Comparison of ENCODE assay signal across 8 cellular contexts in the genomic region with DNA sequence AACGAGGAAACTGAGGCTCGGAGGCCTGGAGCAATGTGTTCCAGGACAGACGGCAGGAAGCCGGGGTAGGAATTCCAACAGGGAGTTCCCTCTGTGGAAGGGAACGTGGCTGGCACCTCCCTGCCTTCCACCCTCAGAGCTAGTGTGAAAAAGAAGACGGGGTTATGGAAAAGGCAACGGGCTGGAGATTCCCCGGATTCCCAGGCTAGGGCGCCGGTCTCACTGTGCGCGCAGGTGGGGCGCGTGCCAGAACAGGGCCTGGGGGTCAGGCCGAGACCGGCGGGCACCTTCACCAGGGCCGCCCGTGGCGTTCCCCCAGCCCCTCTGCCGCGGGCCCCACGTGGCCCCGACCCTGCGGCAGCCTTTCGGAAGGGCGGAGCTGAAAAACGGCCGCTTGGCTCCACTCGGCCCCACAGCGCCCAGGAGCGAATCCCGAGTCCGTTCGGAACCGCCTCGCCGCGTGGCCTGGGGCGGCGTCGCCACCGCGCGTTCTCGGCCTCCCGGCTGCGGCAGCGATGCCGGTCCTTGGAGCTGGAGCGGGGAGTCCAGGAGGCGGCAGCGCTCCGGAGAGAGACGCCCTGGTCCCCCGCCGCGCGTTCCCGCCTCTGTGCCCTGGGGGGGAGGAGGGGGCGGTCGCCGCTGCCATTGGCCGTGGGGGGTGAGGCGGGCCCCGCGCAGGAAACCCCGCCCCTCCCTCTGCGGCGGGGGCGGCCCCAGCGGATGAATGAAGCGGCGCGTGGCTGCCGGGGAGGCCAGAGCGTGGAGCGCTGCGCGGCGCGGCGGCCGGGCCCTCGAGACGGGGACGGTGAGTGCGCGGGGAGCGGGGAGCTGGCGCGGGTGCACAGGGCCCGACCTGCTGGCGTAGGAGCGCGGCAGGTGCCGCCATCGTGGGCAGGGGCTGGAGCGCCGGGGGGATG. TPM values are rescaled to one million over a fixed set of nuclear protein-coding genes. Genes with fewer than 3 reads are reported as not detected.
DNase-seq lines count a peak whose midpoint lies in the region; ATAC-seq and TF ChIP-seq lines count a peak whose summit lies in the region.

A gene with protein sequence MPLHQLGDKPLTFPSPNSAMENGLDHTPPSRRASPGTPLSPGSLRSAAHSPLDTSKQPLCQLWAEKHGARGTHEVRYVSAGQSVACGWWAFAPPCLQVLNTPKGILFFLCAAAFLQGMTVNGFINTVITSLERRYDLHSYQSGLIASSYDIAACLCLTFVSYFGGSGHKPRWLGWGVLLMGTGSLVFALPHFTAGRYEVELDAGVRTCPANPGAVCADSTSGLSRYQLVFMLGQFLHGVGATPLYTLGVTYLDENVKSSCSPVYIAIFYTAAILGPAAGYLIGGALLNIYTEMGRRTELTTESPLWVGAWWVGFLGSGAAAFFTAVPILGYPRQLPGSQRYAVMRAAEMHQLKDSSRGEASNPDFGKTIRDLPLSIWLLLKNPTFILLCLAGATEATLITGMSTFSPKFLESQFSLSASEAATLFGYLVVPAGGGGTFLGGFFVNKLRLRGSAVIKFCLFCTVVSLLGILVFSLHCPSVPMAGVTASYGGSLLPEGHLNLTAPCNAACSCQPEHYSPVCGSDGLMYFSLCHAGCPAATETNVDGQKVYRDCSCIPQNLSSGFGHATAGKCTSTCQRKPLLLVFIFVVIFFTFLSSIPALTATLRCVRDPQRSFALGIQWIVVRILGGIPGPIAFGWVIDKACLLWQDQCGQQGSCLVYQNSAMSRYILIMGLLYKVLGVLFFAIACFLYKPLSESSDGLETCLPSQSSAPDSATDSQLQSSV (plus strand): TSS at position 755 of the 917 bp plus-strand sequence. CDS start 13,952 bp downstream, outside the sequence.

- H3K36me3 Mint-ChIP-seq in stimulated activated effector memory CD8-positive, alpha-beta T cell treated with anti-CD3 and anti-CD28 coated beads, Interleukin-12 subunit alpha, Interleukin-12 subunit beta, amount 100 ng/mL, for 72 hours, result peaks cover 13% of the 10 kb centered on the region

- peak within 1 kb of the TSS; percentile 76 for H3K9ac ChIP-seq in NT2/D1 (ENCODE audit: insufficient read length, low read depth)
- H3K9ac ChIP-seq in muscle layer of colon (ENCODE audit: low read length), result no peak within 1 kb of the TSS

- TF ChIP-seq CTCF in BE2C (IDR thresholded peaks at IDR 0.05; ENCODE audit: low read depth, low read length) (no peak), epithelial cell of proximal tubule (conservative IDR thresholded peaks at IDR 0.05; ENCODE audit: low read depth, low read length) (no peak)

- peaks cover 9% of the 10 kb centered on the region for H3K4me1 Mint-ChIP-seq in stimulated activated effector memory CD8-positive, alpha-beta T cell treated with anti-CD3 and anti-CD28 coated beads, Interleukin-12 subunit alpha, Interleukin-12 subunit beta, amount 100 ng/mL, for 72 hours

- H3K4me3 ChIP-seq in BE2C (ENCODE audit: low read depth, low read length) (peak within 1 kb of the TSS; percentile 83), NT2/D1 (ENCODE audit: insufficient read length, low read depth) (peak within 1 kb of the TSS; percentile 54), epithelial cell of proximal tubule (ENCODE audit: low read depth, low read length) (peak within 1 kb of the TSS; percentile 91), muscle layer of colon (ENCODE audit: low read depth in 1 of 2, low read length in 2 of 2) (peak within 1 kb of the TSS; percentile 41 to 57)

- DNase-seq in BE2C, result peak; percentile 93
- DNase-seq in NT2/D1 (ENCODE audit: low read depth, low spot score), result no peak
- DNase-seq in activated CD8-positive, alpha-beta memory T cell treated with anti-CD3 and anti-CD28 coated beads, Interleukin-2, amount 50 U/mL, for 48 hours, result peak; percentile 92
- no peak for DNase-seq in epithelial cell of proximal tubule (ENCODE audit: low read depth)
- peak; percentile 81 to 92 for DNase-seq in stimulated activated effector memory CD8-positive, alpha-beta T cell treated with anti-CD3 and anti-CD28 coated beads, Interleukin-12 subunit alpha, Interleukin-12 subunit beta, amount 100 ng/mL, for 72 hours (ENCODE audit: low spot score in 2 of 2)

- H3K27ac ChIP-seq in muscle layer of colon (ENCODE audit: low read depth, low read length), result no peak within 1 kb of the TSS

- H3K9me3 ChIP-seq in BE2C (no peaks in the 10 kb centered on the region), NT2/D1 (ENCODE audit: insufficient read depth, low read length) (no peaks in the 10 kb centered on the region), muscle layer of colon (ENCODE audit: low read length) (no peaks in the 10 kb centered on the region)

- H3K4me1 ChIP-seq in BE2C (peaks cover 6% of the 10 kb centered on the region), NT2/D1 (ENCODE audit: insufficient read depth, insufficient read length) (peaks cover 22% of the 10 kb centered on the region), muscle layer of colon (ENCODE audit: insufficient read depth, low read length) (peaks cover 16% of the 10 kb centered on the region)

- H3K27me3 ChIP-seq in BE2C, result no peaks in the 10 kb centered on the region
- H3K27me3 ChIP-seq in NT2/D1 (ENCODE audit: insufficient read depth, insufficient read length), result peaks cover 99% of the 10 kb centered on the region
- peaks cover 9 to 58% of the 10 kb centered on the region in 2 donors for H3K27me3 ChIP-seq in muscle layer of colon (ENCODE audit: control insufficient read depth in 1 of 2, insufficient read depth in 2 of 2, low read length in 2 of 2)

- peak within 1 kb of the TSS; percentile 71 for H3K4me3 Mint-ChIP-seq in stimulated activated effector memory CD8-positive, alpha-beta T cell treated with anti-CD3 and anti-CD28 coated beads, Interleukin-12 subunit alpha, Interleukin-12 subunit beta, amount 100 ng/mL, for 72 hours

- peak within 1 kb of the TSS; percentile 40 for H3K27ac Mint-ChIP-seq in stimulated activated effector memory CD8-positive, alpha-beta T cell treated with anti-CD3 and anti-CD28 coated beads, Interleukin-12 subunit alpha, Interleukin-12 subunit beta, amount 100 ng/mL, for 72 hours

- no peaks in the 10 kb centered on the region for H3K9me3 Mint-ChIP-seq in stimulated activated effector memory CD8-positive, alpha-beta T cell treated with anti-CD3 and anti-CD28 coated beads, Interleukin-12 subunit alpha, Interleukin-12 subunit beta, amount 100 ng/mL, for 72 hours

- H3K36me3 ChIP-seq in BE2C (0 out of 2 replicates have a peak, but pooled peaks cover 3% of the 10 kb centered on the region), NT2/D1 (ENCODE audit: insufficient read depth, insufficient read length, low read length) (no peaks in the 10 kb centered on the region), muscle layer of colon (ENCODE audit: insufficient read depth, low read length) (no peaks in the 10 kb centered on the region)

- peak; percentile 70 for ATAC-seq in GM19372 (IDR thresholded peaks at IDR 0.05; ENCODE audit: low read depth, unreplicated experiment)
- peak; percentile 59 for ATAC-seq in HG03571 (IDR thresholded peaks at IDR 0.05; ENCODE audit: unreplicated experiment)
- peak; percentile 90 for ATAC-seq in stimulated activated effector memory CD8-positive, alpha-beta T cell treated with anti-CD3 and anti-CD28 coated beads, Interleukin-12 subunit alpha, Interleukin-12 subunit beta, amount 100 ng/mL, for 72 hours

RNA-seq across cellular contexts. Expression of the gene that starts here (rescaled TPM):
- polyA plus RNA-seq in BE2C (2012; ENCODE audit: insufficient read depth, insufficient read length, low read depth), result 15.3 TPM
- total RNA-seq in epithelial cell of proximal tubule, result 48.3 and 57.3 TPM in 2 replicates

Comparison
In these comparisons a context has a peak if more than half of its experiments do, and no peak if none do; other contexts are left out.
1. DNase-seq: peak in BE2C (single experiment), activated CD8-positive, alpha-beta memory T cell treated with anti-CD3 and anti-CD28 coated beads, Interleukin-2, amount 50 U/mL, for 48 hours (single experiment) and stimulated activated effector memory CD8-positive, alpha-beta T cell treated with anti-CD3 and anti-CD28 coated beads, Interleukin-12 subunit alpha, Interleukin-12 subunit beta, amount 100 ng/mL, for 72 hours (2 of 2); none in NT2/D1 (single experiment) and epithelial cell of proximal tubule (single experiment).
2. Peak in every context shown above with its lines, with median percentiles within 50 percentile points of each other: H3K4me3 ChIP-seq and ATAC-seq.